In genomic region chr4:4639370-4639769, GRCh38 we compare ENCODE assay signal across 24 cellular contexts.
"Had no signal": no experiment of that assay in that cellular context is flagged by ENCODE, and none has a peak within 500 bp of the region (broad histone marks: within the 10 kb centered on the region; RNA-seq: fewer than 3 reads in every experiment).

No MANE protein-coding gene starts in this region.

- H3K4me1 Mint-ChIP-seq: IgD-negative memory B cell had no signal

- H3K27me3 ChIP-seq: SJCRH30 had no signal

- H3K9me3 ChIP-seq: SJCRH30 had no signal

- DNase-seq: Kasumi-1, MM.1S, NCI-H1092 treated with DMSO at 0.1 percent for 48 hours, NCI-H1436, NCI-H187, NCI-H2029, NCI-H2081 treated with DMSO at 0.1 percent for 48 hours, NCI-H2171, NCI-H226, NCI-H446, NCI-H510A, NCI-H524 treated with DMSO at 0.1 percent for 48 hours, NCI-H69, NCI-H774, PC-3, SHP77 treated with DMSO at 0.1 percent for 48 hours, SJCRH30 had no signal

- H3K27me3 Mint-ChIP-seq: IgD-negative memory B cell had no signal

- H3K4me3 Mint-ChIP-seq: IgD-negative memory B cell had no signal

- H3K4me1 ChIP-seq: SJCRH30 had no signal

- H3K27ac ChIP-seq: HL-60, KMS-11, RWPE1, SJCRH30 had no signal

- H3K27ac Mint-ChIP-seq: IgD-negative memory B cell had no signal

- H3K4me2 ChIP-seq: KMS-11 had no signal

- H3K9ac ChIP-seq: KMS-11 had no signal

- H3K36me3 ChIP-seq: SJCRH30 had no signal

- H3K4me3 ChIP-seq: K562, SJCRH30 had no signal

- ATAC-seq: K562, Panc1, PC-3, SK-N-SH treated with all-trans-retinoic acid at 6 μM for 48 hours had no signal
